Comparison of ENCODE assay signal across 35 cellular contexts in genomic region chr3:100348727-100349126, GRCh38. TPM values are rescaled to one million over a fixed set of nuclear protein-coding genes. Genes with fewer than 3 reads are reported as not detected.
DNase-seq lines count a peak whose midpoint lies in the region; ATAC-seq and TF ChIP-seq lines count a peak whose summit lies in the region.
"Had no signal": no experiment of that assay in that cellular context is flagged by ENCODE, and none has a peak within 500 bp of the region (broad histone marks: within the 10 kb centered on the region; RNA-seq: fewer than 3 reads in every experiment).

No MANE protein-coding gene starts in this region.

- no peaks in the 10 kb centered on the region for H3K4me1 ChIP-seq in endodermal cell (ENCODE audit: control insufficient read depth, insufficient read depth, low read length)
- H3K4me1 ChIP-seq in mesendoderm (ENCODE audit: control insufficient read depth, low read depth, low read length) = no peaks in the 10 kb centered on the region
- no peaks in the 10 kb centered on the region for H3K4me1 ChIP-seq in adrenal gland (replicated peaks in 1 of 2)
- H3K4me1 ChIP-seq: A549; BE2C; BLaER1; BLaER1 treated with 17β-estradiol and CSF1 and Interleukin-3, amounts not matched to agents 10 nM and 100 nM; Caco-2 had no signal

- H2AK5ac ChIP-seq in mesendoderm (ENCODE audit: low read length) = no peak overlapping the region

- intact Hi-C loops in adrenal gland (cut with DNase I) = no loop called here

- no peak overlapping the region for H3K27ac ChIP-seq in endodermal cell (ENCODE audit: low read depth, low read length)
- H3K27ac ChIP-seq in mesendoderm (ENCODE audit: low read depth, low read length) = no peak overlapping the region
- no peak overlapping the region for H3K27ac ChIP-seq in adrenal gland
- H3K27ac ChIP-seq: 22Rv1; A549; BLaER1; BLaER1 treated with 17β-estradiol and CSF1 and Interleukin-3, amounts not matched to agents 10 nM and 100 nM; C4-2B had no signal

- H3K27ac Mint-ChIP-seq in activated T-cell treated with anti-CD3 and anti-CD28 coated beads, Interleukin-2, amount 50 U/mL, for 72 hours = peak overlapping the region; percentile 25
- H3K27ac Mint-ChIP-seq in endodermal cell (no peak overlapping the region), nephron progenitor cell (peak overlapping the region; percentile 20)
- H3K27ac Mint-ChIP-seq: B cell; CD4-positive, alpha-beta T cell; CD8-positive, alpha-beta memory T cell; CD8-positive, alpha-beta T cell had no signal

- DNase-seq in activated T-cell treated with anti-CD3 and anti-CD28 coated beads, Interleukin-2, amount 50 U/mL, for 72 hours = no peak
- no peak for DNase-seq in activated T-cell treated with anti-CD3 and anti-CD28 coated beads, Interleukin-2, amount 50 U/mL, for 48 hours
- peak; percentile 57 for DNase-seq in endodermal cell
- DNase-seq in mesendoderm = peak; percentile 69
- no peak for DNase-seq in nephron progenitor cell
- no peak for DNase-seq in NK-92 treated with Interleukin-12 subunit alpha and Interleukin-12 subunit beta, amount 100 ng/mL, for 24 hours (lab: John Stamatoyannopoulos, UW)
- DNase-seq in adrenal gland = no peak
- DNase-seq: 8988T; ACHN; AML-193; BE2C; C1 segment of cervical spinal cord; Caco-2; Calu3; CD4-positive, alpha-beta memory T cell; CD4-positive, alpha-beta T cell; CD4-positive, CD25-positive, alpha-beta regulatory T cell; CD8-positive, alpha-beta memory T cell; CD8-positive, alpha-beta T cell; COR-L47; DMS 273 treated with DMSO at 0.1 percent for 48 hours; DMS153; DMS53; DMS79; DMS79 treated with DMSO at 0.1 percent for 48 hours; DND-41; EL had no signal

- no peak overlapping the region for H3K18ac ChIP-seq in mesendoderm (ENCODE audit: low read length)

- H2BK120ac ChIP-seq in mesendoderm (ENCODE audit: low read depth, low read length) = no peak overlapping the region

- no peak overlapping the region for H2BK15ac ChIP-seq in mesendoderm (replicated peaks; ENCODE audit: low read depth)

- H3K4me2 ChIP-seq in mesendoderm (ENCODE audit: low read length) = no peak overlapping the region
- H3K4me2 ChIP-seq: A549; BLaER1; BLaER1 treated with 17β-estradiol and CSF1 and Interleukin-3, amounts not matched to agents 10 nM and 100 nM had no signal

- H3K4me3 Mint-ChIP-seq in activated T-cell treated with anti-CD3 and anti-CD28 coated beads, Interleukin-2, amount 50 U/mL, for 72 hours = no peak overlapping the region
- H3K4me3 Mint-ChIP-seq in endodermal cell (no peak overlapping the region), nephron progenitor cell (no peak overlapping the region)
- H3K4me3 Mint-ChIP-seq: B cell; CD14-positive monocyte; CD4-positive, alpha-beta memory T cell; CD4-positive, alpha-beta T cell; CD4-positive, CD25-positive, alpha-beta regulatory T cell; CD8-positive, alpha-beta memory T cell; CD8-positive, alpha-beta T cell had no signal

- WGBS in endodermal cell (ENCODE audit: insufficient coverage in 1 of 2, insufficient read length in 1 of 2), 2 experiments = 83 to 90% methylated on average over 4 to 5 of the region's 5 CpGs
- no CpG with 5 or more reads among the region's 5 CpGs for WGBS in mesendoderm (ENCODE audit: extremely low coverage, insufficient coverage, low lambda C conversion rate)
- 95 to 99% (median 97%) methylated on average over 5 of the region's 5 CpGs for WGBS in adrenal gland, 4 donors

- no peak overlapping the region for H3K23ac ChIP-seq in mesendoderm (ENCODE audit: low read length)

- no peak overlapping the region for H2BK5ac ChIP-seq in mesendoderm (ENCODE audit: low read length)

- H3K36me3 ChIP-seq in endodermal cell (ENCODE audit: control insufficient read depth, insufficient read depth, low read length) = peaks cover 57% of the 10 kb centered on the region
- H3K36me3 ChIP-seq in mesendoderm (ENCODE audit: control insufficient read depth, insufficient read depth, low read length) = no peaks in the 10 kb centered on the region
- peaks cover 0 to 37% of the 10 kb centered on the region in 2 donors for H3K36me3 ChIP-seq in adrenal gland (replicated peaks in 1 of 2)

- TF ChIP-seq CTCF in endodermal cell (conservative IDR thresholded peaks at IDR 0.05) (no peak), nephron progenitor cell (IDR thresholded peaks at IDR 0.05) (no peak), adrenal gland (IDR thresholded peaks at IDR 0.05) (no peak)

- TF ChIP-seq POLR2A in adrenal gland (IDR thresholded peaks at IDR 0.05) = no peak

- peaks cover 3% of the 10 kb centered on the region for H3K9me3 ChIP-seq in endodermal cell (ENCODE audit: control insufficient read depth, low read length)
- no peaks in the 10 kb centered on the region for H3K9me3 ChIP-seq in adrenal gland (replicated peaks in 1 of 3)
- H3K9me3 ChIP-seq: A549, BE2C, Caco-2 had no signal

- no peak overlapping the region for H3K56ac ChIP-seq in mesendoderm (ENCODE audit: low read length)

- H4K8ac ChIP-seq in mesendoderm (ENCODE audit: low read depth, low read length) = no peak overlapping the region

- H3K36me3 Mint-ChIP-seq in activated T-cell treated with anti-CD3 and anti-CD28 coated beads, Interleukin-2, amount 50 U/mL, for 72 hours (ENCODE audit: insufficient read depth in 2 of 2) = peaks cover 11 to 48% of the 10 kb centered on the region in 2 donors
- H3K36me3 Mint-ChIP-seq in endodermal cell (ENCODE audit: low read depth) = peaks cover 75% of the 10 kb centered on the region
- H3K36me3 Mint-ChIP-seq in nephron progenitor cell (ENCODE audit: low read depth) = peaks cover 79% of the 10 kb centered on the region

- H3K4ac ChIP-seq in mesendoderm (ENCODE audit: low read depth, low read length) = no peak overlapping the region

- H3K4me3 ChIP-seq in endodermal cell (ENCODE audit: low read length) (no peak overlapping the region), mesendoderm (ENCODE audit: low read length) (no peak overlapping the region), adrenal gland (no peak overlapping the region)
- H3K4me3 ChIP-seq: A549; BLaER1; BLaER1 treated with 17β-estradiol and CSF1 and Interleukin-3, amounts not matched to agents 10 nM and 100 nM had no signal

- no peaks in the 10 kb centered on the region for H3K79me1 ChIP-seq in mesendoderm (ENCODE audit: low read length)

- H4K5ac ChIP-seq in mesendoderm (ENCODE audit: low read length) = no peak overlapping the region

- H3K27me3 ChIP-seq in endodermal cell (ENCODE audit: control insufficient read depth, insufficient read depth, low read length, poor library complexity, severe bottlenecking) = no peaks in the 10 kb centered on the region
- no peaks in the 10 kb centered on the region for H3K27me3 ChIP-seq in mesendoderm (ENCODE audit: insufficient read depth, low read length, poor library complexity)
- no peaks in the 10 kb centered on the region for H3K27me3 ChIP-seq in adrenal gland
- H3K27me3 ChIP-seq: BE2C; BLaER1; BLaER1 treated with 17β-estradiol and CSF1 and Interleukin-3, amounts not matched to agents 10 nM and 100 nM had no signal

- no peaks in the 10 kb centered on the region for H3K27me3 Mint-ChIP-seq in activated T-cell treated with anti-CD3 and anti-CD28 coated beads, Interleukin-2, amount 50 U/mL, for 72 hours (ENCODE audit: low read depth)
- H3K27me3 Mint-ChIP-seq in endodermal cell (ENCODE audit: insufficient read depth) (no peaks in the 10 kb centered on the region), nephron progenitor cell (ENCODE audit: low read depth, poor library complexity) (no peaks in the 10 kb centered on the region)
- H3K27me3 Mint-ChIP-seq: B cell; CD4-positive, alpha-beta memory T cell; CD4-positive, alpha-beta T cell; CD4-positive, CD25-positive, alpha-beta regulatory T cell; CD8-positive, alpha-beta memory T cell had no signal

- H3K9me3 Mint-ChIP-seq in activated T-cell treated with anti-CD3 and anti-CD28 coated beads, Interleukin-2, amount 50 U/mL, for 72 hours = peaks cover 1 to 2% of the 10 kb centered on the region in 2 donors
- H3K9me3 Mint-ChIP-seq in endodermal cell (peaks cover 10% of the 10 kb centered on the region), nephron progenitor cell (peaks cover 16% of the 10 kb centered on the region)
- H3K9me3 Mint-ChIP-seq: CD4-positive, alpha-beta T cell; CD8-positive, alpha-beta memory T cell; CD8-positive, alpha-beta T cell had no signal

- no peaks in the 10 kb centered on the region for H3K79me2 ChIP-seq in mesendoderm (ENCODE audit: control insufficient read depth, insufficient read depth, low read length)

- no peak for ATAC-seq in activated T-cell treated with anti-CD3 and anti-CD28 coated beads, Interleukin-2, amount 50 U/mL, for 72 hours (replicated peaks in 1 of 2)
- ATAC-seq in GM21528 (IDR thresholded peaks at IDR 0.05; ENCODE audit: low FRiP score, unreplicated experiment) = no peak
- ATAC-seq: A549; CD8-positive, alpha-beta T cell had no signal

- no peaks in the 10 kb centered on the region for H3K4me1 Mint-ChIP-seq in activated T-cell treated with anti-CD3 and anti-CD28 coated beads, Interleukin-2, amount 50 U/mL, for 72 hours (ENCODE audit: low read depth)
- H3K4me1 Mint-ChIP-seq in endodermal cell = peaks cover 4% of the 10 kb centered on the region
- no peaks in the 10 kb centered on the region for H3K4me1 Mint-ChIP-seq in nephron progenitor cell
- H3K4me1 Mint-ChIP-seq: B cell, CD14-positive monocyte had no signal

- H3K9ac ChIP-seq in endodermal cell (ENCODE audit: extremely low read depth, low read length, poor library complexity, severe bottlenecking) (no peak overlapping the region), mesendoderm (ENCODE audit: low read length) (no peak overlapping the region)
- H3K9ac ChIP-seq: BLaER1; BLaER1 treated with 17β-estradiol and CSF1 and Interleukin-3, amounts not matched to agents 10 nM and 100 nM had no signal

RNA-seq across cellular contexts. Expression of gene NIT2, which starts 14.2 kb away (rescaled TPM):
- total RNA-seq in activated T-cell treated with anti-CD3 and anti-CD28 coated beads, Interleukin-2, amount 50 U/mL, for 72 hours = 10 to 100 TPM; 37.6 to 39.9 TPM
- total RNA-seq in endodermal cell = 10 to 100 TPM; 35.5 to 48.1 TPM
- polyA plus RNA-seq in endodermal cell (2013, experiment 1 of 2) = 29.8 TPM
- 25.0 TPM for polyA plus RNA-seq in endodermal cell (2013, experiment 2 of 2)
- 16.8 TPM for polyA plus RNA-seq in mesendoderm (2013, experiment 1 of 2)
- polyA plus RNA-seq in mesendoderm (2013, experiment 2 of 2) = 16.2 TPM
- 10 to 100 TPM; 16.8 to 47.1 (median 29.5) TPM for total RNA-seq in adrenal gland
- 10 to 100 TPM; 39.6 to 59.5 (median 45.4) TPM for polyA plus RNA-seq in adrenal gland

RNA-seq across cellular contexts. Expression of gene TOMM70, which starts 52.2 kb away (rescaled TPM):
- 10 to 100 TPM; 42.9 to 48.1 TPM for total RNA-seq in activated T-cell treated with anti-CD3 and anti-CD28 coated beads, Interleukin-2, amount 50 U/mL, for 72 hours
- total RNA-seq in endodermal cell (10 to 100 TPM; 36.0 to 43.6 TPM), adrenal gland (10 to 100 TPM; 25.7 to 49.6 (median 39.8) TPM)
- 42.6 TPM for polyA plus RNA-seq in endodermal cell (2013, experiment 1 of 2)
- polyA plus RNA-seq in endodermal cell (2013, experiment 2 of 2) = 42.1 TPM
- 37.3 TPM for polyA plus RNA-seq in mesendoderm (2013, experiment 1 of 2)
- 35.8 TPM for polyA plus RNA-seq in mesendoderm (2013, experiment 2 of 2)
- 10 to 100 TPM; 11.4 to 95.2 (median 12.9) TPM for polyA plus RNA-seq in adrenal gland

RNA-seq across cellular contexts. Expression of gene LNP1, which starts 52.6 kb away (rescaled TPM):
- total RNA-seq in activated T-cell treated with anti-CD3 and anti-CD28 coated beads, Interleukin-2, amount 50 U/mL, for 72 hours = 1 to 10 TPM; 3.1 to 3.2 TPM
- total RNA-seq in endodermal cell (1 to 10 TPM; 4.3 to 7.9 TPM), adrenal gland (1 to 10 TPM in 6 of 8 donors, under 1 TPM in 2; 0.91 to 3.2 (median 2.4) TPM)
- polyA plus RNA-seq in endodermal cell (2013, experiment 1 of 2) = 9.0 TPM
- 11.1 TPM for polyA plus RNA-seq in endodermal cell (2013, experiment 2 of 2)
- polyA plus RNA-seq in mesendoderm (2013, experiment 1 of 2) = 3.8 TPM
- polyA plus RNA-seq in mesendoderm (2013, experiment 2 of 2) = 3.4 TPM
- 1 to 10 TPM in 2 of 3 donors, under 1 TPM in 1; 0.71 to 2.9 (median 1.7) TPM for polyA plus RNA-seq in adrenal gland

Comparison
In these comparisons a context has a peak if more than half of its experiments do, and no peak if none do; other contexts are left out.
1. DNase-seq: peak in endodermal cell (single experiment) and mesendoderm (single experiment); none in activated T-cell treated with anti-CD3 and anti-CD28 coated beads, Interleukin-2, amount 50 U/mL, for 72 hours (0 of 2), activated T-cell treated with anti-CD3 and anti-CD28 coated beads, Interleukin-2, amount 50 U/mL, for 48 hours (0 of 2), nephron progenitor cell (single experiment), NK-92 treated with Interleukin-12 subunit alpha and Interleukin-12 subunit beta, amount 100 ng/mL, for 24 hours (single experiment) and adrenal gland (0 of 7).